Comparison of ENCODE assay signal across 1 cellular context in the genomic region with DNA sequence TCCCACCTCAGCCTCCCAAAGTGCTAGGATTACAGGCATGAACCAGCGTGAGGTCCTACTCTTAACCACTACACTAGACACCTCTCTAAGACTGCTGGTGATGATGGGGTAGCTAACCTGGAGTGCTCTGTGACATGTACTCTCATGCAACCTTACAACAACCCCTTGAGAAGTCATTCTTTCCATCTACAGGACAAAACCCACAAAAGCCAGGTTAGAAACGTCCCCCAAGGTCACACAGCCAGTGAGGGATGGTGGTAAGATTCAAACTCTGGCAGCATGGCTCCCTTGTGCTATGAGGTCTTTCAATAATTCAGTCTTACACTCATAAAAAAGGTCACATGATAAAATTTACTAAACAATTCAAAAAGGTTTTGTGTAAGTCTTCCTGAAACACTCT.
TF ChIP-seq lines count a peak whose summit lies in the region.

No MANE protein-coding gene starts in this region.

TF ChIP-seq in IMR-90, 13 proteins besides CTCF, POLR2A, EP300 and RAD21:
- no peak for TF ChIP-seq SMC3 (IDR thresholded peaks at IDR 0.05; ENCODE audit: low read depth, low read length)
- TF ChIP-seq, protein P1, sequence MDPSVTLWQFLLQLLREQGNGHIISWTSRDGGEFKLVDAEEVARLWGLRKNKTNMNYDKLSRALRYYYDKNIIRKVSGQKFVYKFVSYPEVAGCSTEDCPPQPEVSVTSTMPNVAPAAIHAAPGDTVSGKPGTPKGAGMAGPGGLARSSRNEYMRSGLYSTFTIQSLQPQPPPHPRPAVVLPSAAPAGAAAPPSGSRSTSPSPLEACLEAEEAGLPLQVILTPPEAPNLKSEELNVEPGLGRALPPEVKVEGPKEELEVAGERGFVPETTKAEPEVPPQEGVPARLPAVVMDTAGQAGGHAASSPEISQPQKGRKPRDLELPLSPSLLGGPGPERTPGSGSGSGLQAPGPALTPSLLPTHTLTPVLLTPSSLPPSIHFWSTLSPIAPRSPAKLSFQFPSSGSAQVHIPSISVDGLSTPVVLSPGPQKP (IDR thresholded peaks at IDR 0.05; ENCODE audit: borderline replicate concordance, low read depth, low read length): no peak
- TF ChIP-seq BHLHE40 (IDR thresholded peaks at IDR 0.05; ENCODE audit: low read depth, low read length): no peak
- no peak for TF ChIP-seq NFE2L2 (IDR thresholded peaks at IDR 0.05; ENCODE audit: low read depth, low read length)
- TF ChIP-seq CHD1 (IDR thresholded peaks at IDR 0.05; ENCODE audit: low read depth, low read length): no peak
- TF ChIP-seq MXI1 (IDR thresholded peaks at IDR 0.05; ENCODE audit: borderline replicate concordance, low read depth, low read length): no peak
- no peak for TF ChIP-seq FOS (IDR thresholded peaks at IDR 0.05; ENCODE audit: low read depth, low read length)
- TF ChIP-seq, protein P2, sequence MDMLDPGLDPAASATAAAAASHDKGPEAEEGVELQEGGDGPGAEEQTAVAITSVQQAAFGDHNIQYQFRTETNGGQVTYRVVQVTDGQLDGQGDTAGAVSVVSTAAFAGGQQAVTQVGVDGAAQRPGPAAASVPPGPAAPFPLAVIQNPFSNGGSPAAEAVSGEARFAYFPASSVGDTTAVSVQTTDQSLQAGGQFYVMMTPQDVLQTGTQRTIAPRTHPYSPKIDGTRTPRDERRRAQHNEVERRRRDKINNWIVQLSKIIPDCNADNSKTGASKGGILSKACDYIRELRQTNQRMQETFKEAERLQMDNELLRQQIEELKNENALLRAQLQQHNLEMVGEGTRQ (IDR thresholded peaks at IDR 0.05; ENCODE audit: low read depth, low read length): no peak
- TF ChIP-seq RCOR1 (IDR thresholded peaks at IDR 0.05; ENCODE audit: insufficient replicate concordance, low read length): no peak
- TF ChIP-seq MAZ (IDR thresholded peaks at IDR 0.05; ENCODE audit: borderline replicate concordance, low read depth, low read length): no peak
- TF ChIP-seq MAFK (IDR thresholded peaks at IDR 0.05; ENCODE audit: low read depth, low read length): no peak
- no peak for TF ChIP-seq RFX5 (IDR thresholded peaks at IDR 0.05; ENCODE audit: low read depth, low read length)
